In the genomic region with DNA sequence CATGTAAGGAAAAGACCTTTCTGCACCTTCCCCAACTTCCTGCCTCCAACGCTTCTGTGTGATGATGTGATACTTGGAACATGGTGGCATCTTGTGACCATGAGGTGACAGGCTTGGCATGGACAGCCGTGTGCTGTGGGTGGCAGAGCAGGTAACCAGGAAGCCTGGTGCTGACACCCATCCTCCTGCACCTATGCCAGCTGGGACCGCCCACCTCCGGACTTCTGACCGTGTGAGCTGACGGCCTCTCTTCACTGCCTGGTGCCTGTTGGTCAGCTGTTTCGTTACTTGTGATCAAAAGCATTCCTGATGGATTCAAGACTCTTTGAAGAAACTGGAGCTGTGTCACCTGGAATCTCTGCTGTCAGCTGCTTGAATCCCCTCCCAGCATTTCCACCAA, we compare ENCODE assay signal across 18 cellular contexts.
DNase-seq lines count a peak whose midpoint lies in the region; ATAC-seq, FAIRE-seq and TF ChIP-seq lines count a peak whose summit lies in the region.
"Had no signal": no experiment of that assay in that cellular context is flagged by ENCODE, and none has a peak within 500 bp of the region (broad histone marks: within the 10 kb centered on the region; RNA-seq: fewer than 3 reads in every experiment).

No MANE protein-coding gene starts in this region.

- H3K9me3 Mint-ChIP-seq in naive thymus-derived CD4-positive, alpha-beta T cell = peaks cover 0 to 13% (median 6%) of the 10 kb centered on the region in 11 donors

- no peak overlapping the region for H3K27ac ChIP-seq in heart right ventricle
- no peak overlapping the region for H3K27ac ChIP-seq in endothelial cell of umbilical vein (ENCODE audit: insufficient read depth, low read depth, low read length)
- H3K27ac ChIP-seq in naive thymus-derived CD4-positive, alpha-beta T cell (ENCODE audit: low read depth, low read length) = no peak overlapping the region
- H3K27ac ChIP-seq: Peyer's patch had no signal

- intact Hi-C loops in heart right ventricle (cut with DNase I) = no loop called here
- intact Hi-C loops in cardiac septum (cut with DNase I) = no loop called here
- intact Hi-C loops in endothelial cell of umbilical vein (cut with micrococcal nuclease) = no loop called here
- intact Hi-C loops in left colon (cut with DNase I, micrococcal nuclease) = no loop called here
- intact Hi-C loops in naive thymus-derived CD4-positive, alpha-beta T cell (cut with micrococcal nuclease) = no loop called here

- CTCF ChIA-PET in endothelial cell of umbilical vein (lab: Charles Lee) = interaction anchor here (0.6 to 1.3 kb wide), 3 partner anchors 17 to 339 kb away, joined by 3 to 4 read pairs (median 4); no protein-coding TSS in a partner anchor
- CTCF ChIA-PET in naive thymus-derived CD4-positive, alpha-beta T cell (lab: Charles Lee) = no interaction called here

- H3K4me3 ChIP-seq in heart right ventricle (no peak overlapping the region), endothelial cell of umbilical vein (replicated peaks in 1 of 3; ENCODE audit: insufficient read depth in 1 of 3, low read depth in 1 of 3, low read length in 3 of 3) (no peak overlapping the region)
- no peak overlapping the region for H3K4me3 ChIP-seq in naive thymus-derived CD4-positive, alpha-beta T cell (ENCODE audit: low read length)
- H3K4me3 ChIP-seq: GM12878, Peyer's patch had no signal

- no peak for TF ChIP-seq POLR2A in endothelial cell of umbilical vein (IDR thresholded peaks at IDR 0.05; ENCODE audit: low read depth, low read length)

- H3K9me3 ChIP-seq in heart right ventricle (peaks cover 0 to 9% (median 0%) of the 10 kb centered on the region in 11 donors), endothelial cell of umbilical vein (replicated peaks; ENCODE audit: control insufficient read depth, insufficient read depth, low read length) (peaks cover 2% of the 10 kb centered on the region)
- peaks cover 0 to 4% (median 0%) of the 10 kb centered on the region in 3 experiments for H3K9me3 ChIP-seq in naive thymus-derived CD4-positive, alpha-beta T cell (ENCODE audit: control insufficient read depth in 2 of 3, low read length in 3 of 3)
- H3K9me3 ChIP-seq: BE2C, Peyer's patch had no signal

- no peak overlapping the region for H2AFZ ChIP-seq in endothelial cell of umbilical vein (ENCODE audit: low read depth, low read length)

- H3K4me1 Mint-ChIP-seq in naive thymus-derived CD4-positive, alpha-beta T cell = peaks cover 0 to 2% (median 0%) of the 10 kb centered on the region in 7 donors
- H3K4me1 Mint-ChIP-seq: CD4-positive, CD25-positive, alpha-beta regulatory T cell had no signal

- ATAC-seq in heart right ventricle (peak in 7 of 8 donors; percentile 25 to 81 (median 57)), left colon (peak; percentile 88), HG02588 (IDR thresholded peaks at IDR 0.05; ENCODE audit: unreplicated experiment) (no peak)
- no peak for ATAC-seq in naive thymus-derived CD4-positive, alpha-beta T cell
- ATAC-seq: GM12878 had no signal

- peak; percentile 63 for FAIRE-seq in endothelial cell of umbilical vein (lab: Jason Lieb, UNC)
- FAIRE-seq: A204.1, GM12878 had no signal

- H3K79me2 ChIP-seq in endothelial cell of umbilical vein (ENCODE audit: control insufficient read depth, insufficient read depth, low read length) = no peaks in the 10 kb centered on the region

- H3K36me3 ChIP-seq in heart right ventricle (no peaks in the 10 kb centered on the region), endothelial cell of umbilical vein (ENCODE audit: control insufficient read depth in 2 of 2, extremely low read depth in 1 of 2, insufficient read depth in 2 of 2, low read length in 2 of 2) (no peaks in the 10 kb centered on the region)
- H3K36me3 ChIP-seq in naive thymus-derived CD4-positive, alpha-beta T cell (ENCODE audit: control insufficient read depth in 2 of 3, insufficient read depth in 3 of 3, low read length in 3 of 3) = no peaks in the 10 kb centered on the region
- H3K36me3 ChIP-seq: BE2C, Peyer's patch had no signal

- no peak overlapping the region for H3K27ac Mint-ChIP-seq in naive thymus-derived CD4-positive, alpha-beta T cell
- H3K27ac Mint-ChIP-seq: CD4-positive, CD25-positive, alpha-beta regulatory T cell had no signal

- H4K20me1 ChIP-seq in endothelial cell of umbilical vein (replicated peaks; ENCODE audit: control insufficient read depth, extremely low read depth, insufficient read depth, low read length) = no peaks in the 10 kb centered on the region

- WGBS in heart right ventricle, 2 donors = 18 to 37% methylated on average over 7 of the region's 7 CpGs

- peaks cover 0 to 9% (median 3%) of the 10 kb centered on the region in 9 donors for H3K4me1 ChIP-seq in heart right ventricle
- H3K4me1 ChIP-seq in endothelial cell of umbilical vein (ENCODE audit: control insufficient read depth, extremely low read depth, insufficient read depth, low read length) = no peaks in the 10 kb centered on the region
- no peaks in the 10 kb centered on the region for H3K4me1 ChIP-seq in naive thymus-derived CD4-positive, alpha-beta T cell (ENCODE audit: control insufficient read depth in 2 of 2, insufficient read depth in 2 of 2, low read length in 2 of 2)
- H3K4me1 ChIP-seq: Peyer's patch had no signal

- no peak for TF ChIP-seq CTCF in heart right ventricle (IDR thresholded peaks at IDR 0.05)
- TF ChIP-seq CTCF in endothelial cell of umbilical vein (IDR thresholded peaks at IDR 0.05; ENCODE audit: extremely low read depth in 1 of 2, insufficient read depth in 1 of 2, low read depth in 1 of 2, low read length in 2 of 2) = no peak

- dilution Hi-C loops in endothelial cell of umbilical vein (cut with MboI; ENCODE audit: extremely low pct_ligation_motif_present, low sequenced_read_pairs) = no loop called here

- DNase-seq in heart right ventricle = no peak
- DNase-seq in cardiac septum (ENCODE audit: low spot score) = no peak
- peak; percentile 24 for DNase-seq in endothelial cell of umbilical vein (ENCODE audit: low read depth, low spot score)
- peak in 1 of 2 donors; percentile 47 for DNase-seq in left colon
- no peak for DNase-seq in naive thymus-derived CD4-positive, alpha-beta T cell
- no peak for DNase-seq in activated CD8-positive, alpha-beta memory T cell treated with anti-CD3 and anti-CD28 coated beads, Interleukin-2, amount 50 U/mL, for 48 hours
- DNase-seq in NCI-H345 (lab: John Stamatoyannopoulos, UW) = no peak
- DNase-seq: BE2C; CD4-positive, CD25-positive, alpha-beta regulatory T cell; COR-L47; GDM1; NCI-H1092 treated with DMSO at 0.1 percent for 48 hours; NCI-H146; NCI-H2081 treated with DMSO at 0.1 percent for 48 hours had no signal

- peaks cover 0 to 35% (median 6%) of the 10 kb centered on the region in 5 donors for H3K27me3 Mint-ChIP-seq in naive thymus-derived CD4-positive, alpha-beta T cell

- no peak overlapping the region for H3K4me3 Mint-ChIP-seq in naive thymus-derived CD4-positive, alpha-beta T cell
- H3K4me3 Mint-ChIP-seq: CD4-positive, CD25-positive, alpha-beta regulatory T cell had no signal

- H3K9me1 ChIP-seq in endothelial cell of umbilical vein (replicated peaks; ENCODE audit: control insufficient read depth, extremely low read depth, insufficient read depth, low read length) = no peaks in the 10 kb centered on the region

- no peak overlapping the region for H3K9ac ChIP-seq in endothelial cell of umbilical vein (replicated peaks; ENCODE audit: extremely low read depth, insufficient read depth, low read length)

- POLR2A ChIA-PET in endothelial cell of umbilical vein (lab: Charles Lee) = no interaction called here
- POLR2A ChIA-PET in naive thymus-derived CD4-positive, alpha-beta T cell (lab: Charles Lee) = no interaction called here

- no peak overlapping the region for H3K4me2 ChIP-seq in endothelial cell of umbilical vein (ENCODE audit: insufficient read depth, low read length)

- no TSS peak for BruUV-seq in endothelial cell of umbilical vein (replicated peaks; lab: Mats Ljungman, UMichigan)

- peaks cover 0 to 6% (median 2%) of the 10 kb centered on the region in 5 donors for H3K36me3 Mint-ChIP-seq in naive thymus-derived CD4-positive, alpha-beta T cell

- H3K27me3 ChIP-seq in heart right ventricle (no peaks in the 10 kb centered on the region), endothelial cell of umbilical vein (ENCODE audit: control insufficient read depth in 2 of 2, insufficient read depth in 2 of 2, low read length in 2 of 2) (peaks cover 26 to 27% of the 10 kb centered on the region in 2 experiments)
- H3K27me3 ChIP-seq in naive thymus-derived CD4-positive, alpha-beta T cell (ENCODE audit: control insufficient read depth in 2 of 2, insufficient read depth in 2 of 2, low read length in 2 of 2) = no peaks in the 10 kb centered on the region
- H3K27me3 ChIP-seq: BE2C, Peyer's patch had no signal

TF ChIP-seq in endothelial cell of umbilical vein, 7 proteins besides CTCF, POLR2A, EP300 and RAD21:
- no peak for TF ChIP-seq GATA2 (IDR thresholded peaks at IDR 0.05; ENCODE audit: insufficient read depth, insufficient read length, low read depth, low read length)
- no peak for TF ChIP-seq POLR2AphosphoS5 (IDR thresholded peaks at IDR 0.05; ENCODE audit: insufficient read depth, low read depth, low read length)
- TF ChIP-seq EZH2 (IDR thresholded peaks at IDR 0.05; ENCODE audit: borderline replicate concordance, low read depth, low read length, severe bottlenecking) = no peak
- no peak for TF ChIP-seq FOS (IDR thresholded peaks at IDR 0.05; ENCODE audit: borderline replicate concordance, insufficient read depth, low read length)
- no peak for TF ChIP-seq MAX (IDR thresholded peaks at IDR 0.05; ENCODE audit: insufficient read depth, insufficient read length)
- no peak for TF ChIP-seq JUN (IDR thresholded peaks at IDR 0.05; ENCODE audit: borderline replicate concordance, insufficient read depth, insufficient read length, low read depth)
- TF ChIP-seq MYC (IDR thresholded peaks at IDR 0.05; ENCODE audit: low read depth, low read length) = no peak

Comparison
In these comparisons a context has a peak if more than half of its experiments do, and no peak if none do; other contexts are left out.
1. ATAC-seq: peak in heart right ventricle (7 of 8) and left colon (single experiment); none in naive thymus-derived CD4-positive, alpha-beta T cell (single experiment) and HG02588 (single experiment).